Comparison of ENCODE assay signal across 40 cellular contexts in the genomic region with DNA sequence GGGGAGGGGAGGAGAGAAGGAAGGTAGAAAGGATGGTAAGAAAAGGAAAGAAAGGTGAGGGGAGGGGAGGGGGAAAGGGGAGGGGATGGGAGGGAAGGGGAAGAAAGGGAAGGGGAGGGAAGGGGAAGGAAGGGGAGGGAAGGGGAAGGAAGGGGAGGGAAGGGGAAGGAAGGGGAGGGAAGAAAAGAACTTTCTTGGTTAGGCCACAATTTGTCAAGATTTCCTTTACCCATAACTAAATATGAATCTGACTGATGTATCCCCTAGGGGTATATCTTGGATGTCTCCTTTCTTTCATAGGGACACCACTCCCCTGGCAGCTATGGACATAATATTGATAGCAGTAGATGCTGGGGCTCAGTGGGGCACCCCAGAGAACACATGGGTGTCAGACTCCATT. TPM values are rescaled to one million over a fixed set of nuclear protein-coding genes. Genes with fewer than 3 reads are reported as not detected.
"Had no signal": no experiment of that assay in that cellular context is flagged by ENCODE, and none has a peak within 500 bp of the region (broad histone marks: within the 10 kb centered on the region; RNA-seq: fewer than 3 reads in every experiment).

No MANE protein-coding gene starts in this region.

- H3K27ac ChIP-seq: adrenal gland, ascending aorta, cardiac muscle cell, VCaP had no signal

- H3K4me1 Mint-ChIP-seq: activated CD4-positive, alpha-beta T cell treated with anti-CD3 and anti-CD28 coated beads, Interleukin-2, amount 10 ng/mL, durations not matched to agents 24 days and 14 days; activated naive CD8-positive, alpha-beta T cell treated with anti-CD3 and anti-CD28 coated beads for 36 hours; activated T-helper 17 cell treated with anti-CD3 and anti-CD28 coated beads, Interleukin-2, amount 50 U/mL, for 72 hours; central memory CD8-positive, alpha-beta T cell had no signal

- H3K9me3 ChIP-seq: adrenal gland, ascending aorta had no signal

- H3K27ac Mint-ChIP-seq: activated B cell treated with CpG ODN at 0.5 μM for 24 hours; activated CD4-positive, alpha-beta memory T cell treated with anti-CD3 and anti-CD28 coated beads for 36 hours; activated CD4-positive, alpha-beta T cell treated with anti-CD3 and anti-CD28 coated beads, Interleukin-2, amount 10 ng/mL, durations not matched to agents 24 days and 14 days; activated CD8-positive, alpha-beta T cell treated with anti-CD3 and anti-CD28 coated beads for 36 hours; activated naive CD4-positive, alpha-beta T cell treated with anti-CD3 and anti-CD28 coated beads for 36 hours; activated naive CD8-positive, alpha-beta T cell treated with anti-CD3 and anti-CD28 coated beads for 36 hours; activated T-cell treated with anti-CD3 and anti-CD28 coated beads, Interleukin-2, amount 50 U/mL, for 72 hours; activated T-helper 1 cell treated with anti-CD3 and anti-CD28 coated beads, Interleukin-12 subunit alpha, Interleukin-12 subunit beta, Interleukin-2, Interleukin-4 antibody, amounts not matched to agents 30 ng/mL and 10 ng/mL and 1 ng/mL, durations not matched to agents 14 hours and 24 hours and 36 hours; activated T-helper 17 cell treated with anti-CD3 and anti-CD28 coated beads, Interleukin-2, amount 50 U/mL, for 72 hours; T-helper 1 cell treated with Interleukin-12 subunit alpha and Interleukin-12 subunit beta and Interleukin-4 antibody, amounts not matched to agents 30 μg/mL and 1 μg/mL, for 36 hours; T-helper 2 cell treated with Interferon-gamma antibody and Interleukin-4, amounts not matched to agents 5 μg/mL and 100 μg/mL, for 36 hours had no signal

- H3K4me3 ChIP-seq: adrenal gland, ascending aorta, cardiac muscle cell had no signal

- H3K36me3 Mint-ChIP-seq: activated CD4-positive, alpha-beta memory T cell treated with anti-CD3 and anti-CD28 coated beads for 36 hours; activated naive CD4-positive, alpha-beta T cell treated with anti-CD3 and anti-CD28 coated beads, Interleukin-2, amount 50 U/mL, for 72 hours; activated naive CD8-positive, alpha-beta T cell treated with anti-CD3 and anti-CD28 coated beads for 36 hours; brain had no signal

- FAIRE-seq: bronchial epithelial cell, TTC549 had no signal

- DNase-seq: activated B cell treated with CpG ODN at 0.5 μM for 24 hours; activated CD4-positive, alpha-beta memory T cell treated with anti-CD3 and anti-CD28 coated beads for 36 hours; activated CD4-positive, alpha-beta T cell treated with anti-CD3 and anti-CD28 coated beads for 4 hours; activated CD4-positive, alpha-beta T cell treated with anti-CD3 and anti-CD28 coated beads, Interleukin-2, amount 10 ng/mL, durations not matched to agents 24 days and 14 days; activated CD4-positive, alpha-beta T cell treated with anti-CD3 and anti-CD28 coated beads, Interleukin-2, amount 50 U/mL, for 1 hour; activated CD4-positive, alpha-beta T cell treated with anti-CD3 and anti-CD28 coated beads, Interleukin-2, amount 50 U/mL, for 4 hours; activated CD4-positive, CD25-positive, alpha-beta regulatory T cell treated with anti-CD3 and anti-CD28 coated beads, Interleukin-2, amount 50 U/mL, for 72 hours; activated CD8-positive, alpha-beta memory T cell treated with anti-CD3 and anti-CD28 coated beads, Interleukin-2, amount 50 U/mL, for 4 hours; activated CD8-positive, alpha-beta T cell treated with anti-CD3 and anti-CD28 coated beads for 36 hours; activated effector memory CD4-positive, alpha-beta T cell treated with anti-CD3 and anti-CD28 coated beads, Interleukin-2, amount 50 U/mL, for 16 hours; activated gamma-delta T cell treated with Interleukin-2 at 50 U/mL for 16 hours; activated naive CD4-positive, alpha-beta T cell; activated naive CD4-positive, alpha-beta T cell treated with anti-CD3 and anti-CD28 coated beads for 36 hours; activated naive CD4-positive, alpha-beta T cell treated with anti-CD3 and anti-CD28 coated beads, Interleukin-2, amount 50 U/mL, for 16 hours; activated naive CD8-positive, alpha-beta T cell treated with anti-CD3 and anti-CD28 coated beads for 36 hours; activated T-cell treated with anti-CD3 and anti-CD28 coated beads for 4 hours; activated T-cell treated with anti-CD3 and anti-CD28 coated beads, Interleukin-2, amount 50 U/mL, for 1 hour; activated T-cell treated with anti-CD3 and anti-CD28 coated beads, Interleukin-2, amount 50 U/mL, for 4 hours; activated T-cell treated with anti-CD3 and anti-CD28 coated beads, Interleukin-2, amount 50 U/mL, for 72 hours; adrenal gland; amniotic stem cell; anterior cingulate cortex; caudate nucleus; cerebellar nuclear complex; T-helper 1 cell; T-helper 2 cell; T-helper 9 cell had no signal

- H3K4me3 Mint-ChIP-seq: activated B cell treated with CpG ODN at 0.5 μM for 24 hours; activated CD4-positive, alpha-beta memory T cell treated with anti-CD3 and anti-CD28 coated beads for 36 hours; activated CD4-positive, alpha-beta T cell treated with anti-CD3 and anti-CD28 coated beads, Interleukin-2, amount 10 ng/mL, durations not matched to agents 24 days and 14 days; activated CD8-positive, alpha-beta T cell treated with anti-CD3 and anti-CD28 coated beads for 36 hours; activated naive CD4-positive, alpha-beta T cell treated with anti-CD3 and anti-CD28 coated beads for 36 hours; activated naive CD8-positive, alpha-beta T cell treated with anti-CD3 and anti-CD28 coated beads for 36 hours; activated T-cell treated with anti-CD3 and anti-CD28 coated beads, Interleukin-2, amount 50 U/mL, for 4 hours; activated T-cell treated with anti-CD3 and anti-CD28 coated beads, Interleukin-2, amount 50 U/mL, for 72 hours; activated T-helper 1 cell treated with anti-CD3 and anti-CD28 coated beads, Interleukin-12 subunit alpha, Interleukin-12 subunit beta, Interleukin-2, Interleukin-4 antibody, amounts not matched to agents 30 ng/mL and 10 ng/mL and 1 ng/mL, durations not matched to agents 14 hours and 24 hours and 36 hours; activated T-helper 17 cell treated with anti-CD3 and anti-CD28 coated beads, Interleukin-2, amount 50 U/mL, for 72 hours; brain; central memory CD8-positive, alpha-beta T cell; T-helper 1 cell treated with Interleukin-12 subunit alpha and Interleukin-12 subunit beta and Interleukin-4 antibody, amounts not matched to agents 30 μg/mL and 1 μg/mL, for 36 hours; T-helper 2 cell treated with Interferon-gamma antibody and Interleukin-4, amounts not matched to agents 5 μg/mL and 100 μg/mL, for 36 hours had no signal

- H3K36me3 ChIP-seq: adrenal gland, ascending aorta, cardiac muscle cell had no signal

- H3K9me3 Mint-ChIP-seq: activated CD4-positive, alpha-beta memory T cell treated with anti-CD3 and anti-CD28 coated beads for 36 hours; activated CD4-positive, alpha-beta T cell treated with anti-CD3 and anti-CD28 coated beads, Interleukin-2, amount 10 ng/mL, durations not matched to agents 24 days and 14 days; activated CD8-positive, alpha-beta T cell treated with anti-CD3 and anti-CD28 coated beads for 36 hours; activated naive CD4-positive, alpha-beta T cell treated with anti-CD3 and anti-CD28 coated beads for 36 hours; activated naive CD4-positive, alpha-beta T cell treated with anti-CD3 and anti-CD28 coated beads, Interleukin-2, amount 50 U/mL, for 72 hours; activated T-cell treated with anti-CD3 and anti-CD28 coated beads, Interleukin-2, amount 50 U/mL, for 4 hours; activated T-helper 1 cell treated with anti-CD3 and anti-CD28 coated beads, Interleukin-12 subunit alpha, Interleukin-12 subunit beta, Interleukin-2, Interleukin-4 antibody, amounts not matched to agents 30 ng/mL and 10 ng/mL and 1 ng/mL, durations not matched to agents 14 hours and 24 hours and 36 hours; activated T-helper 17 cell treated with anti-CD3 and anti-CD28 coated beads, Interleukin-2, amount 50 U/mL, for 72 hours; central memory CD8-positive, alpha-beta T cell; T-helper 1 cell treated with Interleukin-12 subunit alpha and Interleukin-12 subunit beta and Interleukin-4 antibody, amounts not matched to agents 30 μg/mL and 1 μg/mL, for 36 hours; T-helper 2 cell treated with Interferon-gamma antibody and Interleukin-4, amounts not matched to agents 5 μg/mL and 100 μg/mL, for 36 hours had no signal

- H3K27me3 ChIP-seq: adrenal gland, ascending aorta, cardiac muscle cell had no signal

- H3K4me1 ChIP-seq: ascending aorta had no signal

RNA-seq across cellular contexts. Expression of gene PRELP, which starts 54.4 kb away (rescaled TPM):
- total RNA-seq: activated B cell treated with CpG ODN at 0.5 μM for 24 hours; activated CD4-positive, alpha-beta memory T cell treated with anti-CD3 and anti-CD28 coated beads for 36 hours; activated CD4-positive, alpha-beta T cell treated with anti-CD3 and anti-CD28 coated beads, Interleukin-2, amount 10 ng/mL, durations not matched to agents 24 days and 14 days; activated CD8-positive, alpha-beta memory T cell treated with anti-CD3 and anti-CD28 coated beads for 36 hours; activated CD8-positive, alpha-beta T cell treated with anti-CD3 and anti-CD28 coated beads for 36 hours; activated naive CD4-positive, alpha-beta T cell treated with anti-CD3 and anti-CD28 coated beads for 36 hours; activated naive CD8-positive, alpha-beta T cell treated with anti-CD3 and anti-CD28 coated beads for 36 hours; activated T-cell treated with anti-CD3 and anti-CD28 coated beads, Interleukin-2, amount 50 U/mL, for 72 hours; activated T-helper 1 cell treated with anti-CD3 and anti-CD28 coated beads, Interleukin-12 subunit alpha, Interleukin-12 subunit beta, Interleukin-2, Interleukin-4 antibody, amounts not matched to agents 30 ng/mL and 10 ng/mL and 1 ng/mL, durations not matched to agents 14 hours and 24 hours and 36 hours; activated T-helper 17 cell treated with anti-CD3 and anti-CD28 coated beads, Interleukin-2, amount 50 U/mL, for 72 hours; bronchial epithelial cell; cardiac muscle cell had no signal
